ENCODE assay signal across 8 cellular contexts in the genomic region with DNA sequence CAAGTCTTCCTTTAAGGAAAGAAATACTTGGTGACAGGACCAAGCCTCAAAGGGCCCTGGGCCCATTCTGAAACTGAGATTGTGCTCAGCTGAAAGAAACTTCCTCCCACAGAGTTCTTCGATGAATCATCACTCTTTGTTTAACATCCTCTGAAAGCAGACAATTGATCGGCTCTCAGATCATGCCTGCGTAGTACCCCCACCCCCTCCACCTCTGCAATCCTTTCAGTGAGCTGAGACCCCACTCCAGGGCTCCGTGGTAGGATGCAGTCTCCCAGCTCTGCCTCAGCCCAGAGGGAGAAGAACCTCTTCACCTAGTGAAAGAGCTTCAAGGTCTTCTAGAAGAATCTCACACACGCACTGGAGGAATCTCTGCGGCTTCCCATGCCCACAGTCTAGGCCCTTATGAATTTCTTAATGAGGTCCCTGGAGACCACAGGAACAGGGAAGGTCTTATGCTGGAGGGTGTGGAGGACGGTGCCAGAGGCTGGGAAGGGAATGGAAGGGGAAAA.
DNase-seq lines count a peak whose midpoint lies in the region; ATAC-seq, FAIRE-seq and TF ChIP-seq lines count a peak whose summit lies in the region.

No MANE protein-coding gene starts in this region.

- H3K4me2 ChIP-seq in HCT116 (ENCODE audit: low read length) (peak overlapping the region; percentile 71), OCI-LY7 (ENCODE audit: low read length) (no peak overlapping the region)

- H3K79me2 ChIP-seq in HCT116 (ENCODE audit: insufficient read depth, low read length), result peaks cover 59% of the 10 kb centered on the region
- H3K79me2 ChIP-seq in OCI-LY7 (ENCODE audit: insufficient read depth, low read depth, low read length), result 0 out of 2 replicates have a peak, but pooled peaks cover 8% of the 10 kb centered on the region

- intact Hi-C loops in HCT116 (cut with micrococcal nuclease), result no loop called here
- intact Hi-C loops in OCI-LY7 (cut with micrococcal nuclease; ENCODE audit: unreplicated experiment), result loop anchor here (5.0 to 10.0 kb wide), 3 partner anchors 113 to 210 kb away; a partner anchor contains a TSS

- RAD21 ChIA-PET in HCT116 (lab: Charles Lee; ENCODE audit: low non-redundant PET in 1 of 2, low total read pairs in 2 of 2, uncharacterized antibody in 2 of 2, unreplicated experiment in 2 of 2), result no interaction called here

- no TSS peak for BruUV-seq in HCT116 (replicated peaks; lab: Mats Ljungman, UMichigan)
- no TSS peak for BruUV-seq in OCI-LY7 (replicated peaks; lab: Mats Ljungman, UMichigan)

- H3K4me1 Mint-ChIP-seq in glutamatergic neuron (ENCODE audit: low read depth, unreplicated experiment), result peaks cover 13% of the 10 kb centered on the region

- no peaks in the 10 kb centered on the region for H3K36me3 ChIP-seq in HCT116 (ENCODE audit: control insufficient read depth in 1 of 2, insufficient read depth in 2 of 2, low read length in 2 of 2)
- H3K36me3 ChIP-seq in bronchial epithelial cell (ENCODE audit: control insufficient read depth, insufficient read depth, low read length), result no peaks in the 10 kb centered on the region
- H3K36me3 ChIP-seq in OCI-LY7 (ENCODE audit: insufficient read depth, low read length), result no peaks in the 10 kb centered on the region

- no peaks in the 10 kb centered on the region for H3K36me3 Mint-ChIP-seq in glutamatergic neuron (ENCODE audit: unreplicated experiment)

- H3K9me2 ChIP-seq in HCT116 (ENCODE audit: insufficient read depth) (no peaks in the 10 kb centered on the region), OCI-LY7 (ENCODE audit: insufficient read depth, low read length) (no peaks in the 10 kb centered on the region)

- TF ChIP-seq POLR2A in HCT116 (IDR thresholded peaks at IDR 0.05; ENCODE audit: borderline replicate concordance, extremely low read depth, insufficient read depth, insufficient read length), result no peak

- no peak overlapping the region for H3K27ac Mint-ChIP-seq in glutamatergic neuron (ENCODE audit: unreplicated experiment)

- H3K9me3 ChIP-seq in HCT116 (ENCODE audit: control insufficient read depth in 1 of 2, insufficient read depth in 1 of 2, low read depth in 1 of 2, low read length in 2 of 2) (no peaks in the 10 kb centered on the region), OCI-LY7 (ENCODE audit: low read length) (no peaks in the 10 kb centered on the region)

- peaks cover 2% of the 10 kb centered on the region for H3K27me3 Mint-ChIP-seq in glutamatergic neuron (ENCODE audit: unreplicated experiment)

- H4K20me1 ChIP-seq in HCT116 (ENCODE audit: insufficient read depth) (no peaks in the 10 kb centered on the region), OCI-LY7 (ENCODE audit: insufficient read depth, low read length) (peaks cover 15% of the 10 kb centered on the region)

- peak; percentile 62 for DNase-seq in GM10248 (ENCODE audit: extremely low spot score)
- peak; percentile 39 for DNase-seq in HCT116 (ENCODE audit: low read depth, low spot score)
- peak; percentile 16 for DNase-seq in RPMI8226
- DNase-seq in bronchial epithelial cell (ENCODE audit: low read depth), result peak; percentile 58
- DNase-seq in stimulated activated CD4-positive, alpha-beta T cell treated with anti-CD3 and anti-CD28 coated beads, Interleukin-1b, Interleukin-23, amount 100 ng/mL, for 48 hours, result peak; percentile 32
- DNase-seq in glutamatergic neuron, result no peak
- DNase-seq in OCI-LY7 (ENCODE audit: low spot score), result no peak
- no peak for DNase-seq in NCI-H526 (lab: John Stamatoyannopoulos, UW)

- TF ChIP-seq CTCF in GM10248 (IDR thresholded peaks at IDR 0.05; ENCODE audit: control extremely low read depth, extremely low read depth, low read depth, missing control alignments), result no peak
- TF ChIP-seq CTCF in HCT116 (IDR thresholded peaks at IDR 0.05 in 2 of 3, conservative IDR thresholded peaks at IDR 0.05 in 1 of 3; ENCODE audit: borderline replicate concordance in 1 of 3, insufficient read depth in 1 of 3, low read depth in 2 of 3, low read length in 2 of 3), result no peak
- TF ChIP-seq CTCF in bronchial epithelial cell (IDR thresholded peaks at IDR 0.05; ENCODE audit: insufficient read depth, low read length, severe bottlenecking), result no peak
- TF ChIP-seq CTCF in glutamatergic neuron (IDR thresholded peaks at IDR 0.05; ENCODE audit: partially characterized antibody, unreplicated experiment), result no peak
- TF ChIP-seq CTCF in OCI-LY7 (conservative IDR thresholded peaks at IDR 0.05; ENCODE audit: low read length), result no peak

- peak overlapping the region; percentile 9 for H3K9ac ChIP-seq in HCT116 (ENCODE audit: low read length)

- H3K27me3 ChIP-seq in HCT116 (ENCODE audit: insufficient read depth, low read length) (no peaks in the 10 kb centered on the region), bronchial epithelial cell (ENCODE audit: control insufficient read depth, insufficient read depth, low read length) (peaks cover 6% of the 10 kb centered on the region)

- FAIRE-seq in bronchial epithelial cell (lab: Jason Lieb, UNC), result no peak

- peaks cover 2% of the 10 kb centered on the region for H3K9me3 Mint-ChIP-seq in glutamatergic neuron (ENCODE audit: unreplicated experiment)

- H3K4me1 ChIP-seq in HCT116 (ENCODE audit: control insufficient read depth in 1 of 2, insufficient read depth in 2 of 2, low read length in 2 of 2) (peaks cover 38 to 50% of the 10 kb centered on the region in 2 experiments), OCI-LY7 (ENCODE audit: insufficient read depth, low read length, poor library complexity, severe bottlenecking) (peaks cover 9% of the 10 kb centered on the region)

- peak overlapping the region; percentile 57 for H3K27ac ChIP-seq in HCT116 (ENCODE audit: low read depth, low read length)
- no peak overlapping the region for H3K27ac ChIP-seq in OCI-LY7 (ENCODE audit: low read depth, low read length, poor library complexity, severe bottlenecking)

- H2AFZ ChIP-seq in HCT116 (ENCODE audit: low read depth, low read length, poor library complexity, severe bottlenecking), result no peak overlapping the region
- no peak overlapping the region for H2AFZ ChIP-seq in OCI-LY7 (ENCODE audit: low read length)

- peak; percentile 21; the same call in 1 of the 2 replicates for ATAC-seq in HCT116

- POLR2A ChIA-PET in GM10248 (lab: Yijun Ruan, JAX) (no interaction called here), HCT116 (lab: Charles Lee) (interaction anchor here (1.0 kb wide), 1 partner anchor 200 kb away, joined by 3 read pairs; no protein-coding TSS in a partner anchor), OCI-LY7 (lab: Charles Lee) (interaction anchor here (0.6 kb wide), 1 partner anchor 432 kb away, joined by 3 read pairs; no protein-coding TSS in a partner anchor)

- no peak for TF ChIP-seq RAD21 in HCT116 (IDR thresholded peaks at IDR 0.05; ENCODE audit: low read depth)

- H3K4me3 ChIP-seq in HCT116 (replicated peaks in 1 of 2; ENCODE audit: low read depth in 1 of 2, low read length in 2 of 2) (peak overlapping the region in 1 of 2 experiments; percentile 32; a peak in 1 of 4 replicates), bronchial epithelial cell (ENCODE audit: low read depth, low read length) (no peak overlapping the region), OCI-LY7 (ENCODE audit: low read depth, low read length, poor library complexity, severe bottlenecking) (no peak overlapping the region)

- H3K4me3 Mint-ChIP-seq in glutamatergic neuron (ENCODE audit: unreplicated experiment), result no peak overlapping the region

- CTCF ChIA-PET in GM10248 (lab: Yijun Ruan, JAX) (interaction anchor here (0.7 to 1.4 kb wide), 6 partner anchors 13 to 703 kb away, joined by 3 to 5 read pairs (median 3); no protein-coding TSS in a partner anchor), HCT116 (lab: Charles Lee) (interaction anchor here (0.7 to 1.4 kb wide), 2 partner anchors 11 to 27 kb away, joined by 3 to 5 read pairs; no protein-coding TSS in a partner anchor), OCI-LY7 (lab: Charles Lee; ENCODE audit: unreplicated experiment) (interaction anchor here (0.6 kb wide), 1 partner anchor 21 kb away, joined by 3 read pairs; no protein-coding TSS in a partner anchor)

TF ChIP-seq in HCT116, 20 proteins besides CTCF, POLR2A, EP300 and RAD21 (continues in another document):
- TF ChIP-seq, protein P1, sequence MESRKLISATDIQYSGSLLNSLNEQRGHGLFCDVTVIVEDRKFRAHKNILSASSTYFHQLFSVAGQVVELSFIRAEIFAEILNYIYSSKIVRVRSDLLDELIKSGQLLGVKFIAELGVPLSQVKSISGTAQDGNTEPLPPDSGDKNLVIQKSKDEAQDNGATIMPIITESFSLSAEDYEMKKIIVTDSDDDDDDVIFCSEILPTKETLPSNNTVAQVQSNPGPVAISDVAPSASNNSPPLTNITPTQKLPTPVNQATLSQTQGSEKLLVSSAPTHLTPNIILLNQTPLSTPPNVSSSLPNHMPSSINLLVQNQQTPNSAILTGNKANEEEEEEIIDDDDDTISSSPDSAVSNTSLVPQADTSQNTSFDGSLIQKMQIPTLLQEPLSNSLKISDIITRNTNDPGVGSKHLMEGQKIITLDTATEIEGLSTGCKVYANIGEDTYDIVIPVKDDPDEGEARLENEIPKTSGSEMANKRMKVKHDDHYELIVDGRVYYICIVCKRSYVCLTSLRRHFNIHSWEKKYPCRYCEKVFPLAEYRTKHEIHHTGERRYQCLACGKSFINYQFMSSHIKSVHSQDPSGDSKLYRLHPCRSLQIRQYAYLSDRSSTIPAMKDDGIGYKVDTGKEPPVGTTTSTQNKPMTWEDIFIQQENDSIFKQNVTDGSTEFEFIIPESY (IDR thresholded peaks at IDR 0.05; ENCODE audit: extremely low read depth, insufficient replicate concordance, low read length), result no peak
- TF ChIP-seq SIN3A (IDR thresholded peaks at IDR 0.05; ENCODE audit: low read depth) (no peak), TCF7L2 (IDR thresholded peaks at IDR 0.05; ENCODE audit: borderline replicate concordance, extremely low read depth, insufficient read depth, insufficient read length) (no peak), EZH2phosphoT487 (IDR thresholded peaks at IDR 0.05; ENCODE audit: borderline replicate concordance) (no peak), EGR1 (IDR thresholded peaks at IDR 0.05; ENCODE audit: low read depth) (no peak), ZNF274 (IDR thresholded peaks at IDR 0.05; ENCODE audit: low read depth, low read length) (no peak), SRF (IDR thresholded peaks at IDR 0.05; ENCODE audit: low read depth) (no peak), ELF1 (IDR thresholded peaks at IDR 0.05; ENCODE audit: borderline replicate concordance, low read depth) (no peak), EZH2 (IDR thresholded peaks at IDR 0.05) (no peak), SP1 (IDR thresholded peaks at IDR 0.05; ENCODE audit: low read depth) (no peak), FOSL1 (IDR thresholded peaks at IDR 0.05; ENCODE audit: low read depth) (no peak)

Comparison
In these comparisons a context has a peak if more than half of its experiments do, and no peak if none do; other contexts are left out.
1. DNase-seq: peak in GM10248 (single experiment), HCT116 (single experiment), RPMI8226 (single experiment), bronchial epithelial cell (single experiment) and stimulated activated CD4-positive, alpha-beta T cell treated with anti-CD3 and anti-CD28 coated beads, Interleukin-1b, Interleukin-23, amount 100 ng/mL, for 48 hours (single experiment); none in glutamatergic neuron (single experiment), OCI-LY7 (single experiment) and NCI-H526 (0 of 2).